9 cellular contexts compared by ENCODE assay signal in the genomic region with DNA sequence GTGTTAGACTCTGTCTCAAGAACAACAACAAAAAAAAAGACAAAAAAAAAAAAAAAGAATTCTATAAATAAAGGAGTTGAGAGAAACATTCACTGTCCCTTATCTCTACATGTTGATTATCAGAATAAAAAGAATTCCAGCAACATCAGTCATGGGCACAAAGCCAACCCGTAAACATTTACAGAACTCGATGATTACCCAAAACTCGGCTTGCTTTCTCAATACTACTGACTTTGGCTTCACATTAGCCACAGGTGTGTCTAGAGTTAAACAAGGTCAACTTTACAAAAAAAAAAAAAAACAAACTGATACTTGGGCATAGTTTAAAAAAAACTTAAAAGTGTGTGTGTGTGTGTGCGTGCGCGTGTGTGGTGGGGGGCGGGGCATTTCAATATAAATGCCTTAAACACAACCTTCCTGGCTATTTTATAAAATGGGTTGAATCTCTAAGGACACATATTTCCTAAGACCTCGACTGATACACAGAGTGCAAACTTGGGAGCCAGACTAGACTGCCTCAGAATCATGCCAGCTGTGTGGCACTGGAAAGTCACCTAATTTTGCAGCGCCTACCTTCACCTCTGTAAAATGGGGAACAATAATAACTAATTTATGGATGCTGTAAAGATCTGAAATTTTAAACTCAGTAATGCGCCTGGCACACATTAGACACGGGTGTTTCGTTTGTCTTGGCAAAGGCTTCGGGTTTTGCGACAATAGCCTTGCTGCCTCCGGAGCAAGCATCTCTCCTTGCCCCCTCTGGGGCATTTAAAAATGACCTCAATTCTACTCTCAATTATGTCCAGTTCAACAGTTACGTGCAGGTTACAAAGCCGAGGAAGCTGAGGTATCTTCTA. TPM values are rescaled to one million over a fixed set of nuclear protein-coding genes. Genes with fewer than 3 reads are reported as not detected.
DNase-seq lines count a peak whose midpoint lies in the region; ATAC-seq, FAIRE-seq and TF ChIP-seq lines count a peak whose summit lies in the region.
"Had no signal": no experiment of that assay in that cellular context is flagged by ENCODE, and none has a peak within 500 bp of the region (broad histone marks: within the 10 kb centered on the region; RNA-seq: fewer than 3 reads in every experiment).

No MANE protein-coding gene starts in this region.

- TF ChIP-seq CTCF in AG09309 (IDR thresholded peaks at IDR 0.05; ENCODE audit: control insufficient read depth, insufficient read depth, low read depth, low read length, missing control alignments) = no peak

- H3K4me3 ChIP-seq in AG09309 (ENCODE audit: control insufficient read depth, low read depth, low read length) (peak overlapping the region; percentile 74), NT2/D1 (ENCODE audit: insufficient read length, low read depth) (peak overlapping the region; percentile 45), ectodermal cell (ENCODE audit: insufficient read depth, low read depth, low read length) (peak overlapping the region; percentile 71), muscle layer of duodenum (ENCODE audit: low read depth in 1 of 2, low read length in 2 of 2) (peak overlapping the region; percentile 74 to 77)

- ATAC-seq in GM18502 (IDR thresholded peaks at IDR 0.05; ENCODE audit: poor library complexity, unreplicated experiment) (peak; percentile 30), HG02870 (IDR thresholded peaks at IDR 0.05; ENCODE audit: unreplicated experiment) (peak; percentile 18)

- H3K9me3 ChIP-seq in NT2/D1 (ENCODE audit: insufficient read depth, low read length) (no peaks in the 10 kb centered on the region), ectodermal cell (ENCODE audit: control insufficient read depth, low read length) (no peaks in the 10 kb centered on the region), muscle layer of duodenum (ENCODE audit: control insufficient read depth in 1 of 2, low read length in 2 of 2) (no peaks in the 10 kb centered on the region)

- DNase-seq in AG09309 (ENCODE audit: low read depth) (no peak), NT2/D1 (ENCODE audit: low read depth, low spot score) (no peak), GDM1 (lab: John Stamatoyannopoulos, UW) (no peak), frontal cortex (ENCODE audit: low spot score in 2 of 2) (no peak)

- H3K9ac ChIP-seq in NT2/D1 (ENCODE audit: insufficient read length, low read depth) = peak overlapping the region; percentile 64

- H3K27me3 ChIP-seq in NT2/D1 (ENCODE audit: insufficient read depth, insufficient read length) (no peaks in the 10 kb centered on the region), ectodermal cell (ENCODE audit: control insufficient read depth, insufficient read depth, low read length, poor library complexity, severe bottlenecking) (no peaks in the 10 kb centered on the region), muscle layer of duodenum (ENCODE audit: low read depth, low read length) (no peaks in the 10 kb centered on the region)

- FAIRE-seq in frontal cortex (lab: Jason Lieb, UNC) = no peak
- FAIRE-seq: TTC549 had no signal

- peaks cover 14% of the 10 kb centered on the region for H3K36me3 ChIP-seq in NT2/D1 (ENCODE audit: insufficient read depth, insufficient read length, low read length)
- H3K36me3 ChIP-seq in ectodermal cell (ENCODE audit: control insufficient read depth, insufficient read depth, low read length) = peaks cover 4% of the 10 kb centered on the region
- peaks cover 0 to 5% of the 10 kb centered on the region in 2 donors for H3K36me3 ChIP-seq in muscle layer of duodenum (ENCODE audit: control insufficient read depth in 1 of 2, insufficient read depth in 2 of 2, low read length in 2 of 2)

- H3K27ac ChIP-seq in ectodermal cell (ENCODE audit: insufficient read depth, low read depth, low read length, poor library complexity, severe bottlenecking) (peak overlapping the region; percentile 87), muscle layer of duodenum (ENCODE audit: low read length) (peak overlapping the region; percentile 0)

- H3K4me1 ChIP-seq in NT2/D1 (ENCODE audit: insufficient read depth, insufficient read length) (no peaks in the 10 kb centered on the region), ectodermal cell (ENCODE audit: control insufficient read depth, insufficient read depth, low read length) (no peaks in the 10 kb centered on the region), muscle layer of duodenum (ENCODE audit: control insufficient read depth in 1 of 2, insufficient read depth in 2 of 2, low read length in 2 of 2) (no peaks in the 10 kb centered on the region)

- 18 to 20% methylated on average over 13 of the region's 17 CpGs for WGBS in ectodermal cell, 2 experiments

RNA-seq across cellular contexts. Expression of a gene that starts 0.9 kb away (rescaled TPM):
- polyA plus RNA-seq in ectodermal cell (2013, experiment 1 of 4) = 82.0 TPM
- 85.0 TPM for polyA plus RNA-seq in ectodermal cell (2013, experiment 2 of 4)
- 101 TPM for polyA plus RNA-seq in ectodermal cell (2013, experiment 3 of 4)
- polyA plus RNA-seq in ectodermal cell (2013, experiment 4 of 4) = 106 TPM
- 44.8 TPM for total RNA-seq in frontal cortex
